In genomic region chr16:9901-10665, GRCh38 we compare ENCODE assay signal across 1 cellular context.
TF ChIP-seq lines count a peak whose summit lies in the region.

No MANE protein-coding gene starts in this region.

TF ChIP-seq in HepG2, 621 proteins besides CTCF, POLR2A, EP300 and RAD21:
- no peak for TF ChIP-seq ZNF124 (CRISPR knock-in tag; IDR thresholded peaks at IDR 0.05)
- TF ChIP-seq FOXM1 (CRISPR knock-in tag; IDR thresholded peaks at IDR 0.05), result no peak
- TF ChIP-seq PHF8 (CRISPR knock-in tag; IDR thresholded peaks at IDR 0.05), result no peak
- TF ChIP-seq AGO2 (optimal IDR thresholded peaks at IDR 0.05; ENCODE audit: low read depth, low read length), result no peak
- TF ChIP-seq TCF7L2 (IDR thresholded peaks at IDR 0.05; ENCODE audit: low read depth, low read length), result no peak
- no peak for TF ChIP-seq IKZF4 (CRISPR knock-in tag; IDR thresholded peaks at IDR 0.05; ENCODE audit: borderline replicate concordance, low read depth, not compliant biosample characterization)
- no peak for TF ChIP-seq ZNF740 (CRISPR knock-in tag; IDR thresholded peaks at IDR 0.05)
- no peak for TF ChIP-seq MTA3 (CRISPR knock-in tag; IDR thresholded peaks at IDR 0.05)
- no peak for TF ChIP-seq TRIM24 (CRISPR knock-in tag; IDR thresholded peaks at IDR 0.05)
- TF ChIP-seq HNRNPL (IDR thresholded peaks at IDR 0.05; ENCODE audit: low read depth, low read length), result no peak
- no peak for TF ChIP-seq CSRNP1 (CRISPR knock-in tag; IDR thresholded peaks at IDR 0.05)
- no peak for TF ChIP-seq ZBTB21 (CRISPR knock-in tag; IDR thresholded peaks at IDR 0.05)
- no peak for TF ChIP-seq HMGA1 (CRISPR knock-in tag; conservative IDR thresholded peaks at IDR 0.05)
- TF ChIP-seq PLSCR1 (CRISPR knock-in tag; IDR thresholded peaks at IDR 0.05; ENCODE audit: borderline replicate concordance), result no peak
- TF ChIP-seq PATZ1 (CRISPR knock-in tag; IDR thresholded peaks at IDR 0.05), result no peak
- no peak for TF ChIP-seq SP5 (CRISPR knock-in tag; IDR thresholded peaks at IDR 0.05; ENCODE audit: borderline replicate concordance, low read depth)
- no peak for TF ChIP-seq POGZ (CRISPR knock-in tag; IDR thresholded peaks at IDR 0.05)
- TF ChIP-seq KAT7 (CRISPR knock-in tag; IDR thresholded peaks at IDR 0.05; ENCODE audit: borderline replicate concordance), result no peak
- TF ChIP-seq MAFK (conservative IDR thresholded peaks at IDR 0.05 in 1 of 2, IDR thresholded peaks at IDR 0.05 in 1 of 2; ENCODE audit: low read length in 2 of 2), result no peak
TF ChIP-seq in HepG2: peak in this region for 0.
